15 cellular contexts compared by ENCODE assay signal in the genomic region with DNA sequence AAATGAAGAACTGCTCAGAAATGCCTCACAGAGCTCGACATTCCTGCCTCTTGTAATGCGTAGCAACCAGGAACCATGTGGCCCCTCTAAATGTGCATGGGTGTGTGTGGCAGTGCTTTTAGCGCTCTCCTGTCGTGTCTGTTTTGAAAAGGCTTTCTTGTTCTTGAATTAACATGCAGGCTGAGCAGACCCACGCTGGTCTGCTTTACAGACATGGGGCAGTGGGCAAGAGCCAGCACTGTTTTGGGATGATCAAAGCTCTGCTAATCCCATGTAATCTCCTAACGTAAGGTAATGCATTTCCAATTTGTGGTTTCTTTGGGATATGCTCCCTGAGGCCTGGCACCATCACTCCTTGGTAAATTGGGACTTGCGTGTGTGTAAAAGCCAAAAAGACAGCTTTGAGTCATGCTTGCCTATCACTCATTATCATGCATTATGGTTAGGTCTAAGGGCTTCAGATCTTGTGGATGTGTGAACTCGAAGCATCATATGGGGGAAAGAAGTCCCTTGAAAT. TPM values are rescaled to one million over a fixed set of nuclear protein-coding genes. Genes with fewer than 3 reads are reported as not detected.
A peak's percentile ranks its signal among the peaks of the same experiment; 100 is the strongest.
DNase-seq lines count a peak whose midpoint lies in the region; ATAC-seq and TF ChIP-seq lines count a peak whose summit lies in the region.
"Had no signal": no experiment of that assay in that cellular context is flagged by ENCODE, and none has a peak within 500 bp of the region (broad histone marks: within the 10 kb centered on the region; RNA-seq: fewer than 3 reads in every experiment).

No MANE protein-coding gene starts in this region.

- no peaks in the 10 kb centered on the region for H3F3A ChIP-seq in PC-3 (ENCODE audit: low read length, unreplicated experiment)

- intact Hi-C loops in activated CD8-positive, alpha-beta T cell treated with anti-CD3 and anti-CD28 coated beads for 36 hours (cut with micrococcal nuclease) = no loop called here
- intact Hi-C loops in PC-3 (cut with micrococcal nuclease) = no loop called here

- peak overlapping the region; percentile 94 for H3K27ac Mint-ChIP-seq in activated CD8-positive, alpha-beta T cell treated with anti-CD3 and anti-CD28 coated beads for 36 hours

- H3K9me3 Mint-ChIP-seq in activated CD8-positive, alpha-beta T cell treated with anti-CD3 and anti-CD28 coated beads for 36 hours = peaks cover 8% of the 10 kb centered on the region

- peaks cover 25% of the 10 kb centered on the region for H3K36me3 Mint-ChIP-seq in activated CD8-positive, alpha-beta T cell treated with anti-CD3 and anti-CD28 coated beads for 36 hours (ENCODE audit: low read depth)

- CTCF ChIA-PET in activated CD8-positive, alpha-beta T cell treated with anti-CD3 and anti-CD28 coated beads for 36 hours (lab: Charles Lee) = interaction anchor here (0.9 to 3.3 kb wide), 5 partner anchors 11 to 92 kb away, joined by 3 to 42 read pairs (median 6); a partner anchor contains a TSS
- CTCF ChIA-PET in PC-3 (lab: Charles Lee) = no interaction called here

- peak overlapping the region; percentile 62 for H3K4me3 Mint-ChIP-seq in activated CD8-positive, alpha-beta T cell treated with anti-CD3 and anti-CD28 coated beads for 36 hours

- peaks cover 74% of the 10 kb centered on the region for H3K4me1 Mint-ChIP-seq in activated CD8-positive, alpha-beta T cell treated with anti-CD3 and anti-CD28 coated beads for 36 hours (ENCODE audit: low read depth)

- H3K36me3 ChIP-seq in PC-3 (ENCODE audit: low read depth, low read length) = no peaks in the 10 kb centered on the region
- H3K36me3 ChIP-seq: left lung, ovary had no signal

- H2AFZ ChIP-seq in PC-3 (ENCODE audit: low read length) = no peak overlapping the region

- DNase-seq in stimulated activated CD4-positive, alpha-beta T cell treated with anti-CD3 and anti-CD28 coated beads, Interleukin-4, amount 100 ng/mL, for 1 hour = peak; percentile 25
- DNase-seq in stimulated activated CD4-positive, alpha-beta T cell treated with anti-CD3 and anti-CD28 coated beads, Interleukin-2, amount 100 ng/mL, for 24 hours = no peak
- peak; percentile 51 for DNase-seq in activated CD8-positive, alpha-beta T cell treated with anti-CD3 and anti-CD28 coated beads for 36 hours
- DNase-seq in iPS-NIHi7 (ENCODE audit: extremely low spot score) (peak; percentile 45), PC-3 (no peak), dedifferentiated amniotic fluid mesenchymal stem cell (ENCODE audit: extremely low spot score) (no peak)
- DNase-seq: GDM1, head of caudate nucleus, left lung, NCI-H187 treated with DMSO at 0.1 percent for 48 hours, ovary had no signal

- no peak for TF ChIP-seq CTCF in activated CD8-positive, alpha-beta T cell treated with anti-CD3 and anti-CD28 coated beads for 36 hours (IDR thresholded peaks at IDR 0.05)
- TF ChIP-seq CTCF in PC-3 (conservative IDR thresholded peaks at IDR 0.05; ENCODE audit: low read depth, low read length) = no peak

- H4K20me1 ChIP-seq in PC-3 (ENCODE audit: low read length) = no peaks in the 10 kb centered on the region

- ATAC-seq in activated CD8-positive, alpha-beta T cell treated with anti-CD3 and anti-CD28 coated beads for 36 hours = peak; percentile 56
- no peak for ATAC-seq in PC-3
- no peak for ATAC-seq in GM18868 (IDR thresholded peaks at IDR 0.05; ENCODE audit: unreplicated experiment)
- ATAC-seq in HG03025 (IDR thresholded peaks at IDR 0.05; ENCODE audit: low FRiP score, unreplicated experiment) = no peak
- ATAC-seq: left lung had no signal

- H3K27ac ChIP-seq in PC-3 (ENCODE audit: low read length) = no peak overlapping the region
- H3K27ac ChIP-seq: KMS-11, ovary had no signal

- no peaks in the 10 kb centered on the region for H3K9me2 ChIP-seq in PC-3 (replicated peaks; ENCODE audit: low read length)

- POLR2A ChIA-PET in activated CD8-positive, alpha-beta T cell treated with anti-CD3 and anti-CD28 coated beads for 36 hours (lab: Charles Lee) = interaction anchor here (0.6 to 13.3 kb wide), 11 partner anchors 8 to 1262 kb away, joined by 3 to 191 read pairs (median 3); a partner anchor contains a TSS
- POLR2A ChIA-PET in PC-3 (lab: Charles Lee; ENCODE audit: unreplicated experiment) = no interaction called here

- H3K9ac ChIP-seq in PC-3 (ENCODE audit: low read length) = no peak overlapping the region
- H3K9ac ChIP-seq: KMS-11 had no signal

- H3K4me2 ChIP-seq in PC-3 (ENCODE audit: low read length) = no peak overlapping the region
- H3K4me2 ChIP-seq: KMS-11 had no signal

- no peaks in the 10 kb centered on the region for H3K9me3 ChIP-seq in PC-3 (ENCODE audit: low read length)
- H3K9me3 ChIP-seq: left lung, ovary had no signal

- no peaks in the 10 kb centered on the region for H3K79me2 ChIP-seq in PC-3 (ENCODE audit: low read length)

- no peak overlapping the region for H3K4me3 ChIP-seq in PC-3 (ENCODE audit: low read length)
- H3K4me3 ChIP-seq: left lung, ovary had no signal

- H3K27me3 Mint-ChIP-seq in activated CD8-positive, alpha-beta T cell treated with anti-CD3 and anti-CD28 coated beads for 36 hours = peaks cover 4% of the 10 kb centered on the region

- no peaks in the 10 kb centered on the region for H3K27me3 ChIP-seq in PC-3 (ENCODE audit: low read length)
- H3K27me3 ChIP-seq: left lung, ovary had no signal

- peaks cover 34% of the 10 kb centered on the region for H3K4me1 ChIP-seq in PC-3 (ENCODE audit: insufficient read depth, low read length)

- BruUV-seq in PC-3 (replicated peaks; lab: Mats Ljungman, UMichigan) = no TSS peak

RNA-seq across cellular contexts. Expression of a gene that starts 11.8 kb away (rescaled TPM):
- 10 to 100 TPM; 88.3 to 96.3 TPM for total RNA-seq in activated CD8-positive, alpha-beta T cell treated with anti-CD3 and anti-CD28 coated beads for 36 hours
- total RNA-seq in PC-3 (2014; rRNA removed) = 0.44 and 0.52 TPM in 2 replicates
- total RNA-seq: endothelial cell of umbilical vein had no signal

Comparison
In these comparisons a context has a peak if more than half of its experiments do, and no peak if none do; other contexts are left out.
1. DNase-seq: peak in stimulated activated CD4-positive, alpha-beta T cell treated with anti-CD3 and anti-CD28 coated beads, Interleukin-4, amount 100 ng/mL, for 1 hour (single experiment), activated CD8-positive, alpha-beta T cell treated with anti-CD3 and anti-CD28 coated beads for 36 hours (single experiment) and iPS-NIHi7 (single experiment); none in stimulated activated CD4-positive, alpha-beta T cell treated with anti-CD3 and anti-CD28 coated beads, Interleukin-2, amount 100 ng/mL, for 24 hours (0 of 2), PC-3 (single experiment) and dedifferentiated amniotic fluid mesenchymal stem cell (single experiment).
2. RNA of a gene that starts 11.8 kb away (total RNA-seq): 88.3 to 96.3 TPM in activated CD8-positive, alpha-beta T cell treated with anti-CD3 and anti-CD28 coated beads for 36 hours; 0.44 to 0.52 TPM in PC-3; every median in the first group is over 10 times any median in the second.